Comparison of ENCODE assay signal across 1 cellular context in genomic region chr16:78596996-78597422, GRCh38.
A peak's percentile ranks its signal among the peaks of the same experiment; 100 is the strongest.
TF ChIP-seq lines count a peak whose summit lies in the region.

No MANE protein-coding gene starts in this region.

TF ChIP-seq in HepG2, 621 proteins besides CTCF, POLR2A, EP300 and RAD21 (continued from another document and continues in another):
- TF ChIP-seq ZNF446 (CRISPR knock-in tag; IDR thresholded peaks at IDR 0.05) (no peak), SMAD9 (CRISPR knock-in tag; IDR thresholded peaks at IDR 0.05) (no peak), CSRNP2 (CRISPR knock-in tag; conservative IDR thresholded peaks at IDR 0.05; ENCODE audit: low read depth) (no peak), STAG1 (CRISPR knock-in tag; IDR thresholded peaks at IDR 0.05) (0 out of 2 replicates have a peak, but pooled peaks have one; percentile 17), TBX3 (IDR thresholded peaks at IDR 0.05; ENCODE audit: borderline replicate concordance) (peak; percentile 68; the same call in 1 of the 2 replicates), HHEX (CRISPR knock-in tag; IDR thresholded peaks at IDR 0.05) (no peak), KDM3A (CRISPR knock-in tag; IDR thresholded peaks at IDR 0.05; ENCODE audit: low read depth) (no peak), HOXA9 (CRISPR knock-in tag; IDR thresholded peaks at IDR 0.05; ENCODE audit: borderline replicate concordance) (no peak), ZNF350 (CRISPR knock-in tag; IDR thresholded peaks at IDR 0.05; ENCODE audit: borderline replicate concordance, low read depth) (no peak), ZNF260 (CRISPR knock-in tag; IDR thresholded peaks at IDR 0.05; ENCODE audit: borderline replicate concordance, low read depth) (no peak), EED (CRISPR knock-in tag; IDR thresholded peaks at IDR 0.05) (peak; percentile 74; the same call in 1 of the 2 replicates), ZFP41 (CRISPR knock-in tag; IDR thresholded peaks at IDR 0.05; ENCODE audit: borderline replicate concordance) (no peak), MTA3 (CRISPR knock-in tag; IDR thresholded peaks at IDR 0.05) (no peak), FOXA3 (CRISPR knock-in tag; IDR thresholded peaks at IDR 0.05) (peak; percentile 93), KLF6 (CRISPR knock-in tag; IDR thresholded peaks at IDR 0.05) (no peak), PAF1 (CRISPR knock-in tag; IDR thresholded peaks at IDR 0.05) (no peak), ZNF790 (CRISPR knock-in tag; IDR thresholded peaks at IDR 0.05; ENCODE audit: borderline replicate concordance) (no peak), ZNF772 (CRISPR knock-in tag; IDR thresholded peaks at IDR 0.05) (peak; percentile 83), AGO2 (optimal IDR thresholded peaks at IDR 0.05; ENCODE audit: low read depth, low read length) (no peak), NBN (conservative IDR thresholded peaks at IDR 0.05) (no peak), ZBTB37 (CRISPR knock-in tag; IDR thresholded peaks at IDR 0.05) (no peak)
- TF ChIP-seq, protein P1, sequence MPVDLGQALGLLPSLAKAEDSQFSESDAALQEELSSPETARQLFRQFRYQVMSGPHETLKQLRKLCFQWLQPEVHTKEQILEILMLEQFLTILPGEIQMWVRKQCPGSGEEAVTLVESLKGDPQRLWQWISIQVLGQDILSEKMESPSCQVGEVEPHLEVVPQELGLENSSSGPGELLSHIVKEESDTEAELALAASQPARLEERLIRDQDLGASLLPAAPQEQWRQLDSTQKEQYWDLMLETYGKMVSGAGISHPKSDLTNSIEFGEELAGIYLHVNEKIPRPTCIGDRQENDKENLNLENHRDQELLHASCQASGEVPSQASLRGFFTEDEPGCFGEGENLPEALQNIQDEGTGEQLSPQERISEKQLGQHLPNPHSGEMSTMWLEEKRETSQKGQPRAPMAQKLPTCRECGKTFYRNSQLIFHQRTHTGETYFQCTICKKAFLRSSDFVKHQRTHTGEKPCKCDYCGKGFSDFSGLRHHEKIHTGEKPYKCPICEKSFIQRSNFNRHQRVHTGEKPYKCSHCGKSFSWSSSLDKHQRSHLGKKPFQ (CRISPR knock-in tag; IDR thresholded peaks at IDR 0.05; ENCODE audit: insufficient replicate concordance), result no peak
- TF ChIP-seq, protein P2, sequence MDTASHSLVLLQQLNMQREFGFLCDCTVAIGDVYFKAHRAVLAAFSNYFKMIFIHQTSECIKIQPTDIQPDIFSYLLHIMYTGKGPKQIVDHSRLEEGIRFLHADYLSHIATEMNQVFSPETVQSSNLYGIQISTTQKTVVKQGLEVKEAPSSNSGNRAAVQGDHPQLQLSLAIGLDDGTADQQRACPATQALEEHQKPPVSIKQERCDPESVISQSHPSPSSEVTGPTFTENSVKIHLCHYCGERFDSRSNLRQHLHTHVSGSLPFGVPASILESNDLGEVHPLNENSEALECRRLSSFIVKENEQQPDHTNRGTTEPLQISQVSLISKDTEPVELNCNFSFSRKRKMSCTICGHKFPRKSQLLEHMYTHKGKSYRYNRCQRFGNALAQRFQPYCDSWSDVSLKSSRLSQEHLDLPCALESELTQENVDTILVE (CRISPR knock-in tag; IDR thresholded peaks at IDR 0.05), result 0 out of 2 replicates have a peak, but pooled peaks have one; percentile 36
- TF ChIP-seq, protein P3, sequence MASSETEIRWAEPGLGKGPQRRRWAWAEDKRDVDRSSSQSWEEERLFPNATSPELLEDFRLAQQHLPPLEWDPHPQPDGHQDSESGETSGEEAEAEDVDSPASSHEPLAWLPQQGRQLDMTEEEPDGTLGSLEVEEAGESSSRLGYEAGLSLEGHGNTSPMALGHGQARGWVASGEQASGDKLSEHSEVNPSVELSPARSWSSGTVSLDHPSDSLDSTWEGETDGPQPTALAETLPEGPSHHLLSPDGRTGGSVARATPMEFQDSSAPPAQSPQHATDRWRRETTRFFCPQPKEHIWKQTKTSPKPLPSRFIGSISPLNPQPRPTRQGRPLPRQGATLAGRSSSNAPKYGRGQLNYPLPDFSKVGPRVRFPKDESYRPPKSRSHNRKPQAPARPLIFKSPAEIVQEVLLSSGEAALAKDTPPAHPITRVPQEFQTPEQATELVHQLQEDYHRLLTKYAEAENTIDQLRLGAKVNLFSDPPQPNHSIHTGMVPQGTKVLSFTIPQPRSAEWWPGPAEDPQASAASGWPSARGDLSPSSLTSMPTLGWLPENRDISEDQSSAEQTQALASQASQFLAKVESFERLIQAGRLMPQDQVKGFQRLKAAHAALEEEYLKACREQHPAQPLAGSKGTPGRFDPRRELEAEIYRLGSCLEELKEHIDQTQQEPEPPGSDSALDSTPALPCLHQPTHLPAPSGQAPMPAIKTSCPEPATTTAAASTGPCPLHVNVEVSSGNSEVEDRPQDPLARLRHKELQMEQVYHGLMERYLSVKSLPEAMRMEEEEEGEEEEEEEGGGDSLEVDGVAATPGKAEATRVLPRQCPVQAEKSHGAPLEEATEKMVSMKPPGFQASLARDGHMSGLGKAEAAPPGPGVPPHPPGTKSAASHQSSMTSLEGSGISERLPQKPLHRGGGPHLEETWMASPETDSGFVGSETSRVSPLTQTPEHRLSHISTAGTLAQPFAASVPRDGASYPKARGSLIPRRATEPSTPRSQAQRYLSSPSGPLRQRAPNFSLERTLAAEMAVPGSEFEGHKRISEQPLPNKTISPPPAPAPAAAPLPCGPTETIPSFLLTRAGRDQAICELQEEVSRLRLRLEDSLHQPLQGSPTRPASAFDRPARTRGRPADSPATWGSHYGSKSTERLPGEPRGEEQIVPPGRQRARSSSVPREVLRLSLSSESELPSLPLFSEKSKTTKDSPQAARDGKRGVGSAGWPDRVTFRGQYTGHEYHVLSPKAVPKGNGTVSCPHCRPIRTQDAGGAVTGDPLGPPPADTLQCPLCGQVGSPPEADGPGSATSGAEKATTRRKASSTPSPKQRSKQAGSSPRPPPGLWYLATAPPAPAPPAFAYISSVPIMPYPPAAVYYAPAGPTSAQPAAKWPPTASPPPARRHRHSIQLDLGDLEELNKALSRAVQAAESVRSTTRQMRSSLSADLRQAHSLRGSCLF (CRISPR knock-in tag; IDR thresholded peaks at IDR 0.05; ENCODE audit: borderline replicate concordance), result no peak
- TF ChIP-seq, protein P4, sequence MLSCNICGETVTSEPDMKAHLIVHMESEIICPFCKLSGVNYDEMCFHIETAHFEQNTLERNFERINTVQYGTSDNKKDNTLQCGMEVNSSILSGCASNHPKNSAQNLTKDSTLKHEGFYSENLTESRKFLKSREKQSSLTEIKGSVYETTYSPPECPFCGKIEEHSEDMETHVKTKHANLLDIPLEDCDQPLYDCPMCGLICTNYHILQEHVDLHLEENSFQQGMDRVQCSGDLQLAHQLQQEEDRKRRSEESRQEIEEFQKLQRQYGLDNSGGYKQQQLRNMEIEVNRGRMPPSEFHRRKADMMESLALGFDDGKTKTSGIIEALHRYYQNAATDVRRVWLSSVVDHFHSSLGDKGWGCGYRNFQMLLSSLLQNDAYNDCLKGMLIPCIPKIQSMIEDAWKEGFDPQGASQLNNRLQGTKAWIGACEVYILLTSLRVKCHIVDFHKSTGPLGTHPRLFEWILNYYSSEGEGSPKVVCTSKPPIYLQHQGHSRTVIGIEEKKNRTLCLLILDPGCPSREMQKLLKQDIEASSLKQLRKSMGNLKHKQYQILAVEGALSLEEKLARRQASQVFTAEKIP (CRISPR knock-in tag; IDR thresholded peaks at IDR 0.05; ENCODE audit: borderline replicate concordance), result no peak
- TF ChIP-seq, protein P5, sequence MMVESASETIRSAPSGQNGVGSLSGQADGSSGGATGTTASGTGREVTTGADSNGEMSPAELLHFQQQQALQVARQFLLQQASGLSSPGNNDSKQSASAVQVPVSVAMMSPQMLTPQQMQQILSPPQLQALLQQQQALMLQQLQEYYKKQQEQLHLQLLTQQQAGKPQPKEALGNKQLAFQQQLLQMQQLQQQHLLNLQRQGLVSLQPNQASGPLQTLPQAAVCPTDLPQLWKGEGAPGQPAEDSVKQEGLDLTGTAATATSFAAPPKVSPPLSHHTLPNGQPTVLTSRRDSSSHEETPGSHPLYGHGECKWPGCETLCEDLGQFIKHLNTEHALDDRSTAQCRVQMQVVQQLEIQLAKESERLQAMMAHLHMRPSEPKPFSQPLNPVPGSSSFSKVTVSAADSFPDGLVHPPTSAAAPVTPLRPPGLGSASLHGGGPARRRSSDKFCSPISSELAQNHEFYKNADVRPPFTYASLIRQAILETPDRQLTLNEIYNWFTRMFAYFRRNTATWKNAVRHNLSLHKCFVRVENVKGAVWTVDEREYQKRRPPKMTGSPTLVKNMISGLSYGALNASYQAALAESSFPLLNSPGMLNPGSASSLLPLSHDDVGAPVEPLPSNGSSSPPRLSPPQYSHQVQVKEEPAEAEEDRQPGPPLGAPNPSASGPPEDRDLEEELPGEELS (CRISPR knock-in tag; IDR thresholded peaks at IDR 0.05), result peak; percentile 87
- TF ChIP-seq, protein P6, sequence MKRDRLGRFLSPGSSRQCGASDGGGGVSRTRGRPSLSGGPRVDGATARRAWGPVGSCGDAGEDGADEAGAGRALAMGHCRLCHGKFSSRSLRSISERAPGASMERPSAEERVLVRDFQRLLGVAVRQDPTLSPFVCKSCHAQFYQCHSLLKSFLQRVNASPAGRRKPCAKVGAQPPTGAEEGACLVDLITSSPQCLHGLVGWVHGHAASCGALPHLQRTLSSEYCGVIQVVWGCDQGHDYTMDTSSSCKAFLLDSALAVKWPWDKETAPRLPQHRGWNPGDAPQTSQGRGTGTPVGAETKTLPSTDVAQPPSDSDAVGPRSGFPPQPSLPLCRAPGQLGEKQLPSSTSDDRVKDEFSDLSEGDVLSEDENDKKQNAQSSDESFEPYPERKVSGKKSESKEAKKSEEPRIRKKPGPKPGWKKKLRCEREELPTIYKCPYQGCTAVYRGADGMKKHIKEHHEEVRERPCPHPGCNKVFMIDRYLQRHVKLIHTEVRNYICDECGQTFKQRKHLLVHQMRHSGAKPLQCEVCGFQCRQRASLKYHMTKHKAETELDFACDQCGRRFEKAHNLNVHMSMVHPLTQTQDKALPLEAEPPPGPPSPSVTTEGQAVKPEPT (CRISPR knock-in tag; IDR thresholded peaks at IDR 0.05; ENCODE audit: low read depth), result no peak
- TF ChIP-seq, protein P7, sequence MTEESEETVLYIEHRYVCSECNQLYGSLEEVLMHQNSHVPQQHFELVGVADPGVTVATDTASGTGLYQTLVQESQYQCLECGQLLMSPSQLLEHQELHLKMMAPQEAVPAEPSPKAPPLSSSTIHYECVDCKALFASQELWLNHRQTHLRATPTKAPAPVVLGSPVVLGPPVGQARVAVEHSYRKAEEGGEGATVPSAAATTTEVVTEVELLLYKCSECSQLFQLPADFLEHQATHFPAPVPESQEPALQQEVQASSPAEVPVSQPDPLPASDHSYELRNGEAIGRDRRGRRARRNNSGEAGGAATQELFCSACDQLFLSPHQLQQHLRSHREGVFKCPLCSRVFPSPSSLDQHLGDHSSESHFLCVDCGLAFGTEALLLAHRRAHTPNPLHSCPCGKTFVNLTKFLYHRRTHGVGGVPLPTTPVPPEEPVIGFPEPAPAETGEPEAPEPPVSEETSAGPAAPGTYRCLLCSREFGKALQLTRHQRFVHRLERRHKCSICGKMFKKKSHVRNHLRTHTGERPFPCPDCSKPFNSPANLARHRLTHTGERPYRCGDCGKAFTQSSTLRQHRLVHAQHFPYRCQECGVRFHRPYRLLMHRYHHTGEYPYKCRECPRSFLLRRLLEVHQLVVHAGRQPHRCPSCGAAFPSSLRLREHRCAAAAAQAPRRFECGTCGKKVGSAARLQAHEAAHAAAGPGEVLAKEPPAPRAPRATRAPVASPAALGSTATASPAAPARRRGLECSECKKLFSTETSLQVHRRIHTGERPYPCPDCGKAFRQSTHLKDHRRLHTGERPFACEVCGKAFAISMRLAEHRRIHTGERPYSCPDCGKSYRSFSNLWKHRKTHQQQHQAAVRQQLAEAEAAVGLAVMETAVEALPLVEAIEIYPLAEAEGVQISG (CRISPR knock-in tag; IDR thresholded peaks at IDR 0.05), result peak; percentile 37
- TF ChIP-seq, protein P8, sequence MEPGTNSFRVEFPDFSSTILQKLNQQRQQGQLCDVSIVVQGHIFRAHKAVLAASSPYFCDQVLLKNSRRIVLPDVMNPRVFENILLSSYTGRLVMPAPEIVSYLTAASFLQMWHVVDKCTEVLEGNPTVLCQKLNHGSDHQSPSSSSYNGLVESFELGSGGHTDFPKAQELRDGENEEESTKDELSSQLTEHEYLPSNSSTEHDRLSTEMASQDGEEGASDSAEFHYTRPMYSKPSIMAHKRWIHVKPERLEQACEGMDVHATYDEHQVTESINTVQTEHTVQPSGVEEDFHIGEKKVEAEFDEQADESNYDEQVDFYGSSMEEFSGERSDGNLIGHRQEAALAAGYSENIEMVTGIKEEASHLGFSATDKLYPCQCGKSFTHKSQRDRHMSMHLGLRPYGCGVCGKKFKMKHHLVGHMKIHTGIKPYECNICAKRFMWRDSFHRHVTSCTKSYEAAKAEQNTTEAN (CRISPR knock-in tag; conservative IDR thresholded peaks at IDR 0.05), result 0 out of 2 replicates have a peak, but pooled peaks have one; percentile 54
- TF ChIP-seq, protein P9, sequence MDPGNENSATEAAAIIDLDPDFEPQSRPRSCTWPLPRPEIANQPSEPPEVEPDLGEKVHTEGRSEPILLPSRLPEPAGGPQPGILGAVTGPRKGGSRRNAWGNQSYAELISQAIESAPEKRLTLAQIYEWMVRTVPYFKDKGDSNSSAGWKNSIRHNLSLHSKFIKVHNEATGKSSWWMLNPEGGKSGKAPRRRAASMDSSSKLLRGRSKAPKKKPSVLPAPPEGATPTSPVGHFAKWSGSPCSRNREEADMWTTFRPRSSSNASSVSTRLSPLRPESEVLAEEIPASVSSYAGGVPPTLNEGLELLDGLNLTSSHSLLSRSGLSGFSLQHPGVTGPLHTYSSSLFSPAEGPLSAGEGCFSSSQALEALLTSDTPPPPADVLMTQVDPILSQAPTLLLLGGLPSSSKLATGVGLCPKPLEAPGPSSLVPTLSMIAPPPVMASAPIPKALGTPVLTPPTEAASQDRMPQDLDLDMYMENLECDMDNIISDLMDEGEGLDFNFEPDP (CRISPR knock-in tag; conservative IDR thresholded peaks at IDR 0.05), result no peak
